Comparison of ENCODE assay signal across 9 cellular contexts in genomic region chr6:31355540-31355988, GRCh38. TPM values are rescaled to one million over a fixed set of nuclear protein-coding genes. Genes with fewer than 3 reads are reported as not detected.
A peak's percentile ranks its signal among the peaks of the same experiment; 100 is the strongest.
DNase-seq lines count a peak whose midpoint lies in the region; ATAC-seq, FAIRE-seq and TF ChIP-seq lines count a peak whose summit lies in the region.
"Had no signal": no experiment of that assay in that cellular context is flagged by ENCODE, and none has a peak within 500 bp of the region (broad histone marks: within the 10 kb centered on the region; RNA-seq: fewer than 3 reads in every experiment).

No MANE protein-coding gene starts in this region.

- H3K27ac ChIP-seq in small intestine (ENCODE audit: low read depth in 1 of 2, low read length in 1 of 2): peak overlapping the region in 1 of 2 donors; percentile 97
- H3K27ac ChIP-seq in mesendoderm (ENCODE audit: low read depth, low read length): no peak overlapping the region
- no peak overlapping the region for H3K27ac ChIP-seq in foreskin keratinocyte

- H3K4me3 ChIP-seq in foreskin fibroblast (ENCODE audit: low read depth in 1 of 2, low read length in 2 of 2): peak overlapping the region; percentile 66 to 76
- H3K4me3 ChIP-seq in small intestine (ENCODE audit: low read depth in 1 of 2, low read length in 2 of 2): peak overlapping the region; percentile 95 to 97
- H3K4me3 ChIP-seq in mesendoderm (ENCODE audit: low read length): no peak overlapping the region

- no peak overlapping the region for H4K5ac ChIP-seq in mesendoderm (ENCODE audit: low read length)

- H4K8ac ChIP-seq in mesendoderm (ENCODE audit: low read depth, low read length): no peak overlapping the region

- no peaks in the 10 kb centered on the region for H3K27me3 Mint-ChIP-seq in activated CD4-positive, alpha-beta memory T cell treated with anti-CD3 and anti-CD28 coated beads, Interleukin-2, amount 10 ng/mL, durations not matched to agents 7 days and 5 days

- H3K36me3 ChIP-seq in small intestine (ENCODE audit: control insufficient read depth in 2 of 2, insufficient read depth in 2 of 2, low read length in 2 of 2): peaks cover 13 to 17% of the 10 kb centered on the region in 2 donors
- no peaks in the 10 kb centered on the region for H3K36me3 ChIP-seq in mesendoderm (ENCODE audit: control insufficient read depth, insufficient read depth, low read length)

- no peak overlapping the region for H3K4ac ChIP-seq in mesendoderm (ENCODE audit: low read depth, low read length)

- no peak overlapping the region for H3K18ac ChIP-seq in mesendoderm (ENCODE audit: low read length)

- TF ChIP-seq CTCF in foreskin fibroblast (IDR thresholded peaks at IDR 0.05; ENCODE audit: low read depth, low read length) (no peak), foreskin keratinocyte (conservative IDR thresholded peaks at IDR 0.05) (no peak)

- H3K79me2 ChIP-seq in mesendoderm (ENCODE audit: control insufficient read depth, insufficient read depth, low read length): no peaks in the 10 kb centered on the region

- H3K9me3 ChIP-seq in small intestine (ENCODE audit: control insufficient read depth, low read depth): no peaks in the 10 kb centered on the region

- no peak overlapping the region for H2AK5ac ChIP-seq in mesendoderm (ENCODE audit: low read length)

- no peaks in the 10 kb centered on the region for H3K79me1 ChIP-seq in mesendoderm (ENCODE audit: low read length)

- ATAC-seq in GM18505 (IDR thresholded peaks at IDR 0.05; ENCODE audit: unreplicated experiment) (no peak), HG03457 (IDR thresholded peaks at IDR 0.05; ENCODE audit: unreplicated experiment) (no peak), foreskin keratinocyte (no peak), HG02798 (IDR thresholded peaks at IDR 0.05; ENCODE audit: poor library complexity, unreplicated experiment) (no peak)

- peak overlapping the region; percentile 55 for H3K27ac Mint-ChIP-seq in activated CD4-positive, alpha-beta memory T cell treated with anti-CD3 and anti-CD28 coated beads, Interleukin-2, amount 10 ng/mL, durations not matched to agents 7 days and 5 days

- H3K4me3 Mint-ChIP-seq in activated CD4-positive, alpha-beta memory T cell treated with anti-CD3 and anti-CD28 coated beads, Interleukin-2, amount 10 ng/mL, durations not matched to agents 7 days and 5 days: peak overlapping the region; percentile 99

- H2BK15ac ChIP-seq in mesendoderm (replicated peaks; ENCODE audit: low read depth): no peak overlapping the region

- H3K4me2 ChIP-seq in mesendoderm (ENCODE audit: low read length): no peak overlapping the region

- no peak overlapping the region for H2BK120ac ChIP-seq in mesendoderm (ENCODE audit: low read depth, low read length)

- H3K4me1 ChIP-seq in small intestine (ENCODE audit: control insufficient read depth in 2 of 2, insufficient read depth in 1 of 2, low read depth in 1 of 2, low read length in 1 of 2) (peaks cover 0 to 2% of the 10 kb centered on the region in 2 donors), mesendoderm (ENCODE audit: control insufficient read depth, low read depth, low read length) (no peaks in the 10 kb centered on the region), foreskin keratinocyte (no peaks in the 10 kb centered on the region)

- H3K56ac ChIP-seq in mesendoderm (ENCODE audit: low read length): no peak overlapping the region

- no peak overlapping the region for H2BK5ac ChIP-seq in mesendoderm (ENCODE audit: low read length)

- no peak for FAIRE-seq in small intestine (lab: Jason Lieb, UNC)
- FAIRE-seq: GM18507 had no signal

- CTCF ChIA-PET in activated CD4-positive, alpha-beta memory T cell treated with anti-CD3 and anti-CD28 coated beads, Interleukin-2, amount 10 ng/mL, durations not matched to agents 7 days and 5 days (lab: Charles Lee): no interaction called here

- H3K4me1 Mint-ChIP-seq in activated CD4-positive, alpha-beta memory T cell treated with anti-CD3 and anti-CD28 coated beads, Interleukin-2, amount 10 ng/mL, durations not matched to agents 7 days and 5 days: peaks cover 63% of the 10 kb centered on the region

- POLR2A ChIA-PET in activated CD4-positive, alpha-beta memory T cell treated with anti-CD3 and anti-CD28 coated beads, Interleukin-2, amount 10 ng/mL, durations not matched to agents 7 days and 5 days (lab: Charles Lee): interaction anchor here (2.4 to 5.0 kb wide), 4 partner anchors 83 to 197 kb away, joined by 6 to 66 read pairs (median 25); partner anchors contain the start of gene TCF19

- H3K27me3 ChIP-seq in small intestine (ENCODE audit: control insufficient read depth in 2 of 2, insufficient read depth in 2 of 2, low read length in 2 of 2): no peaks in the 10 kb centered on the region
- peaks cover 14% of the 10 kb centered on the region for H3K27me3 ChIP-seq in mesendoderm (ENCODE audit: insufficient read depth, low read length, poor library complexity)
- H3K27me3 ChIP-seq in foreskin keratinocyte: peaks cover 12% of the 10 kb centered on the region

- H3K36me3 Mint-ChIP-seq in activated CD4-positive, alpha-beta memory T cell treated with anti-CD3 and anti-CD28 coated beads, Interleukin-2, amount 10 ng/mL, durations not matched to agents 7 days and 5 days (ENCODE audit: low read depth): peaks cover 73% of the 10 kb centered on the region

- peak; percentile 15 for TF ChIP-seq POLR2A in GM18505 (IDR thresholded peaks at IDR 0.05; ENCODE audit: borderline replicate concordance, extremely low read depth, insufficient read depth, insufficient read length)

- DNase-seq in activated CD4-positive, alpha-beta memory T cell treated with anti-CD3 and anti-CD28 coated beads, Interleukin-2, amount 10 ng/mL, durations not matched to agents 7 days and 5 days: no peak
- DNase-seq in foreskin fibroblast (no peak), small intestine (no peak), mesendoderm (no peak), foreskin keratinocyte (no peak)

- peaks cover 3% of the 10 kb centered on the region for H3K9me3 Mint-ChIP-seq in activated CD4-positive, alpha-beta memory T cell treated with anti-CD3 and anti-CD28 coated beads, Interleukin-2, amount 10 ng/mL, durations not matched to agents 7 days and 5 days

- H3K23ac ChIP-seq in mesendoderm (ENCODE audit: low read length): no peak overlapping the region

- no peak overlapping the region for H3K9ac ChIP-seq in mesendoderm (ENCODE audit: low read length)

- 13 to 37% (median 25%) methylated on average over 6 to 7 of the region's 7 CpGs for WGBS in small intestine, 3 donors
- no CpG with 5 or more reads among the region's 7 CpGs for WGBS in mesendoderm (ENCODE audit: extremely low coverage, insufficient coverage, low lambda C conversion rate)

RNA-seq across cellular contexts. Expression of gene HLA-B, which starts 1.4 kb away (rescaled TPM):
- total RNA-seq in activated CD4-positive, alpha-beta memory T cell treated with anti-CD3 and anti-CD28 coated beads, Interleukin-2, amount 10 ng/mL, durations not matched to agents 7 days and 5 days: 1,000 to 10,000 TPM; 5,151 to 5,157 TPM
- polyA plus RNA-seq in small intestine (1,000 to 10,000 TPM in 2 of 3 donors, 100 to 1,000 TPM in 1; 569 to 2,421 (median 1,749) TPM), foreskin keratinocyte (319 and 484 TPM in 2 replicates)
- polyA plus RNA-seq in mesendoderm (2013, experiment 1 of 2): 28.6 TPM
- 28.5 TPM for polyA plus RNA-seq in mesendoderm (2013, experiment 2 of 2)
- total RNA-seq in foreskin keratinocyte: 266 and 383 TPM in 2 replicates

RNA-seq across cellular contexts. Expression of gene MICA, which starts 47.8 kb away (rescaled TPM):
- 10 to 100 TPM; 12.0 to 12.3 TPM for total RNA-seq in activated CD4-positive, alpha-beta memory T cell treated with anti-CD3 and anti-CD28 coated beads, Interleukin-2, amount 10 ng/mL, durations not matched to agents 7 days and 5 days
- polyA plus RNA-seq in small intestine: 10 to 100 TPM; 12.5 to 28.6 (median 26.2) TPM
- polyA plus RNA-seq in mesendoderm (2013, experiment 1 of 2): 9.6 TPM
- 10.0 TPM for polyA plus RNA-seq in mesendoderm (2013, experiment 2 of 2)
- total RNA-seq in foreskin keratinocyte: 28.3 and 55.9 TPM in 2 replicates
- polyA plus RNA-seq in foreskin keratinocyte: 30.8 and 63.8 TPM in 2 replicates

Comparison
In these comparisons a context has a peak if more than half of its experiments do, and no peak if none do; other contexts are left out.
1. RNA of gene HLA-B, which starts 1.4 kb away (total RNA-seq): 5,151 to 5,157 TPM in activated CD4-positive, alpha-beta memory T cell treated with anti-CD3 and anti-CD28 coated beads, Interleukin-2, amount 10 ng/mL, durations not matched to agents 7 days and 5 days; 266 to 383 TPM in foreskin keratinocyte; every median in the first group is over 10 times any median in the second.